8 cellular contexts compared by ENCODE assay signal in genomic region chr6:46653439-46653942, GRCh38.
A peak's percentile ranks its signal among the peaks of the same experiment; 100 is the strongest.
DNase-seq lines count a peak whose midpoint lies in the region; ATAC-seq and TF ChIP-seq lines count a peak whose summit lies in the region.

No MANE protein-coding gene starts in this region.

- DNase-seq in RKO (ENCODE audit: low spot score) (peak; percentile 19), fibroblast of mammary gland (ENCODE audit: low read depth) (peak; percentile 12), retinal pigment epithelial cell (ENCODE audit: low read depth) (no peak), OCI-M2 (lab: John Stamatoyannopoulos, UW; ENCODE audit: unreplicated experiment) (no peak), LoVo (ENCODE audit: low spot score) (no peak)

- no peak for TF ChIP-seq CTCF in fibroblast of mammary gland (conservative IDR thresholded peaks at IDR 0.05; ENCODE audit: control insufficient read depth, insufficient read depth, low read depth, low read length)
- TF ChIP-seq CTCF in retinal pigment epithelial cell (conservative IDR thresholded peaks at IDR 0.05; ENCODE audit: low read depth, low read length), result no peak

- ATAC-seq in GM18520 (IDR thresholded peaks at IDR 0.05; ENCODE audit: unreplicated experiment) (no peak), GM21717 (IDR thresholded peaks at IDR 0.05; ENCODE audit: unreplicated experiment) (no peak)

- H3K4me3 ChIP-seq in GM08714 (ENCODE audit: low read length), result peak overlapping the region; percentile 82
- peak overlapping the region; percentile 72 for H3K4me3 ChIP-seq in fibroblast of mammary gland (ENCODE audit: control insufficient read depth, low read depth, low read length)
- peak overlapping the region; percentile 99 for H3K4me3 ChIP-seq in retinal pigment epithelial cell (ENCODE audit: low read length)

Comparison
In these comparisons a context has a peak if more than half of its experiments do, and no peak if none do; other contexts are left out.
1. DNase-seq: peak in RKO (single experiment) and fibroblast of mammary gland (single experiment); none in retinal pigment epithelial cell (single experiment), OCI-M2 (single experiment) and LoVo (single experiment).
2. Peak in every context shown above with its lines, with median percentiles within 50 percentile points of each other: H3K4me3 ChIP-seq.